12 cellular contexts compared by ENCODE assay signal in genomic region chr2:26477126-26477910, GRCh38. TPM values are rescaled to one million over a fixed set of nuclear protein-coding genes. Genes with fewer than 3 reads are reported as not detected.
DNase-seq lines count a peak whose midpoint lies in the region; ATAC-seq and TF ChIP-seq lines count a peak whose summit lies in the region.
"Had no signal": no experiment of that assay in that cellular context is flagged by ENCODE, and none has a peak within 500 bp of the region (broad histone marks: within the 10 kb centered on the region; RNA-seq: fewer than 3 reads in every experiment).

No MANE protein-coding gene starts in this region.

- CTCF ChIA-PET in HEK293T (lab: Yijun Ruan, JAX), result no interaction called here

- H3K27me3 Mint-ChIP-seq in activated T-cell treated with anti-CD3 and anti-CD28 coated beads, Interleukin-2, amount 50 U/mL, for 4 hours (ENCODE audit: low read depth), result peaks cover 4% of the 10 kb centered on the region
- peaks cover 2% of the 10 kb centered on the region for H3K27me3 Mint-ChIP-seq in memory B cell

- in situ Hi-C loops in ACHN (cut with HindIII; ENCODE audit: low pct_ligation_motif_present, low pct_unique_long_range_greater_than_20kb, low sequenced_read_pairs), result no loop called here

- H3K36me3 Mint-ChIP-seq in activated T-cell treated with anti-CD3 and anti-CD28 coated beads, Interleukin-2, amount 50 U/mL, for 4 hours (ENCODE audit: insufficient read depth), result no peaks in the 10 kb centered on the region
- H3K36me3 Mint-ChIP-seq in memory B cell, result no peaks in the 10 kb centered on the region

- peak; percentile 38 to 56 for ATAC-seq in activated T-cell treated with anti-CD3 and anti-CD28 coated beads, Interleukin-2, amount 50 U/mL, for 4 hours
- ATAC-seq in memory B cell (ENCODE audit: low read depth), result no peak
- ATAC-seq in HG02973 (IDR thresholded peaks at IDR 0.05; ENCODE audit: unreplicated experiment), result no peak
- no peak for ATAC-seq in GM21717 (IDR thresholded peaks at IDR 0.05; ENCODE audit: unreplicated experiment)

- H3K4me3 Mint-ChIP-seq in activated T-cell treated with anti-CD3 and anti-CD28 coated beads, Interleukin-2, amount 50 U/mL, for 4 hours, result peak overlapping the region; percentile 56
- H3K4me3 Mint-ChIP-seq in memory B cell, result no peak overlapping the region

- POLR2A ChIA-PET in HEK293T (lab: Yijun Ruan, JAX), result no interaction called here

- H3K27ac Mint-ChIP-seq in memory B cell, result peak overlapping the region; percentile 4

- DNase-seq in AG08395 (ENCODE audit: low spot score), result peak; percentile 16
- peak; percentile 33 for DNase-seq in ELF-1 (ENCODE audit: low read depth, low spot score)
- no peak for DNase-seq in activated T-cell treated with anti-CD3 and anti-CD28 coated beads, Interleukin-2, amount 50 U/mL, for 4 hours
- DNase-seq in memory B cell (ENCODE audit: low spot score in 2 of 2), result no peak
- DNase-seq in HEK293T (ENCODE audit: extremely low spot score), result no peak
- no peak for DNase-seq in ACHN
- DNase-seq: Kasumi-1; midbrain; OCI-M1; stimulated activated CD4-positive, alpha-beta T cell treated with anti-CD3 and anti-CD28 coated beads, Interleukin-4, amount 100 ng/mL, for 24 hours had no signal

- H3K9me3 Mint-ChIP-seq in activated T-cell treated with anti-CD3 and anti-CD28 coated beads, Interleukin-2, amount 50 U/mL, for 4 hours, result no peaks in the 10 kb centered on the region
- no peaks in the 10 kb centered on the region for H3K9me3 Mint-ChIP-seq in memory B cell

- peaks cover 4% of the 10 kb centered on the region for H3K4me1 Mint-ChIP-seq in activated T-cell treated with anti-CD3 and anti-CD28 coated beads, Interleukin-2, amount 50 U/mL, for 4 hours (ENCODE audit: low read depth)
- peaks cover 5% of the 10 kb centered on the region for H3K4me1 Mint-ChIP-seq in memory B cell

TF ChIP-seq in HEK293T, 16 proteins besides CTCF, POLR2A, EP300 and RAD21:
- no peak for TF ChIP-seq PKNOX1 (IDR thresholded peaks at IDR 0.05)
- TF ChIP-seq LEF1 (IDR thresholded peaks at IDR 0.05; ENCODE audit: borderline replicate concordance), result no peak
- TF ChIP-seq FOXK2 (IDR thresholded peaks at IDR 0.05), result no peak
- no peak for TF ChIP-seq ARNT (IDR thresholded peaks at IDR 0.05)
- TF ChIP-seq CTBP1 (IDR thresholded peaks at IDR 0.05; ENCODE audit: borderline replicate concordance), result no peak
- TF ChIP-seq ELF4 (IDR thresholded peaks at IDR 0.05), result no peak
- no peak for TF ChIP-seq BHLHE40 (IDR thresholded peaks at IDR 0.05; ENCODE audit: borderline replicate concordance)
- TF ChIP-seq FOXA1 (IDR thresholded peaks at IDR 0.05), result no peak
- no peak for TF ChIP-seq NFRKB (IDR thresholded peaks at IDR 0.05)
- no peak for TF ChIP-seq ZNF384 (IDR thresholded peaks at IDR 0.05)
- TF ChIP-seq SUZ12 (IDR thresholded peaks at IDR 0.05), result no peak
- TF ChIP-seq HDGF (IDR thresholded peaks at IDR 0.05; ENCODE audit: borderline replicate concordance), result no peak
- no peak for TF ChIP-seq SP1 (IDR thresholded peaks at IDR 0.05)
- TF ChIP-seq TARDBP (IDR thresholded peaks at IDR 0.05), result no peak
- TF ChIP-seq L3MBTL2 (conservative IDR thresholded peaks at IDR 0.05), result no peak
- no peak for TF ChIP-seq FOXM1 (IDR thresholded peaks at IDR 0.05; ENCODE audit: borderline replicate concordance)

RNA-seq across cellular contexts. Expression of gene OTOF, which starts 0.6 kb away (rescaled TPM):
- under 1 TPM; 0.10 to 0.60 (median 0.18) TPM for total RNA-seq in activated T-cell treated with anti-CD3 and anti-CD28 coated beads, Interleukin-2, amount 50 U/mL, for 4 hours

Comparison
In these comparisons a context has a peak if more than half of its experiments do, and no peak if none do; other contexts are left out.
1. DNase-seq: peak in AG08395 (single experiment) and ELF-1 (single experiment); none in activated T-cell treated with anti-CD3 and anti-CD28 coated beads, Interleukin-2, amount 50 U/mL, for 4 hours (single experiment), memory B cell (0 of 2), HEK293T (single experiment) and ACHN (single experiment).
2. ATAC-seq: peak in activated T-cell treated with anti-CD3 and anti-CD28 coated beads, Interleukin-2, amount 50 U/mL, for 4 hours (2 of 2); none in memory B cell (single experiment), HG02973 (single experiment) and GM21717 (single experiment).